22 cellular contexts compared by ENCODE assay signal in the genomic region with DNA sequence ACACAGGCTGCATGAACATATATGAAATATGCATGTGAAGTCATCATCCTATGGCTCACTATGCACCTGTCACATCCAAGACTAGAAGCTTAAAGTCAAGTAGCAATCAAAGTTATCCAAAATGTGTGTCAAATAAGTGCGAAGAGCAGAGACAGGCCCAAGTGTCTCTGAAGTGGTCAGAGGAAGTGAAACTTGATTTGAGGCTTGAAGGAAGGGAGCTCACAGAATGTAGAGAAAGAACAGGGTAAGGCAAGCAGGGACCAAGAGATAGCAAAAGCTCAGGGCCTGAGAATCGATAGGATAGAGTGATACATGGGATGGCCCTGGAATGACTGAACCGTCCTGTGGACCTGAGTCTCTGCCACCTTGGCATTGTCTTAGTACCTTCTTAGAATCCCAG.
"Had no signal": no experiment of that assay in that cellular context is flagged by ENCODE, and none has a peak within 500 bp of the region (broad histone marks: within the 10 kb centered on the region; RNA-seq: fewer than 3 reads in every experiment).

No MANE protein-coding gene starts in this region.

- H3K4me1 Mint-ChIP-seq: activated B cell treated with CpG ODN at 0.5 μM for 24 hours; activated CD4-positive, alpha-beta memory T cell treated with anti-CD3 and anti-CD28 coated beads, Interleukin-2, amount 10 ng/mL, durations not matched to agents 7 days and 5 days; activated CD8-positive, alpha-beta memory T cell treated with anti-CD3 and anti-CD28 coated beads, Interleukin-2, amount 10 ng/mL, durations not matched to agents 7 days and 5 days; activated T-helper 17 cell treated with anti-CD3 and anti-CD28 coated beads, Interleukin-2, amount 50 U/mL, for 72 hours; brain; naive B cell; neural crest cell had no signal

- FAIRE-seq: colon had no signal

- DNase-seq: activated B cell treated with CpG ODN at 0.5 μM for 24 hours; activated CD4-positive, alpha-beta memory T cell treated with anti-CD3 and anti-CD28 coated beads, Interleukin-2, amount 10 ng/mL, durations not matched to agents 7 days and 5 days; activated CD4-positive, alpha-beta T cell treated with anti-CD3 and anti-CD28 coated beads for 4 hours; activated CD8-positive, alpha-beta memory T cell treated with anti-CD3 and anti-CD28 coated beads, Interleukin-2, amount 10 ng/mL, durations not matched to agents 7 days and 5 days; activated naive CD4-positive, alpha-beta T cell treated with Interleukin-2 at 50 U/mL for 16 hours; anterior cingulate cortex; central memory CD4-positive, alpha-beta T cell; dorsolateral prefrontal cortex; foreskin fibroblast; mesenchymal stem cell; mucosa of descending colon; naive B cell; retina; spleen; stimulated activated CD8-positive, alpha-beta memory T cell treated with anti-CD3 and anti-CD28 coated beads, Interleukin-4, amount 100 ng/mL, for 48 hours; stimulated activated naive CD4-positive, alpha-beta T cell treated with Interleukin-2 at 50 U/mL for 16 hours; transverse colon; uterus had no signal

- H3K9me3 ChIP-seq: mucosa of descending colon, spleen, transverse colon, uterus had no signal

- ATAC-seq: activated CD8-positive, alpha-beta memory T cell treated with anti-CD3 and anti-CD28 coated beads, Interleukin-2, amount 10 ng/mL, durations not matched to agents 7 days and 5 days; activated T-helper 17 cell treated with anti-CD3 and anti-CD28 coated beads, Interleukin-2, amount 50 U/mL, for 72 hours; mucosa of descending colon had no signal

- H3K27ac Mint-ChIP-seq: activated B cell treated with CpG ODN at 0.5 μM for 24 hours; activated CD4-positive, alpha-beta memory T cell treated with anti-CD3 and anti-CD28 coated beads, Interleukin-2, amount 10 ng/mL, durations not matched to agents 7 days and 5 days; activated CD8-positive, alpha-beta memory T cell treated with anti-CD3 and anti-CD28 coated beads, Interleukin-2, amount 10 ng/mL, durations not matched to agents 7 days and 5 days; activated T-helper 17 cell treated with anti-CD3 and anti-CD28 coated beads, Interleukin-2, amount 50 U/mL, for 72 hours; brain; naive B cell had no signal

- H3K4me3 Mint-ChIP-seq: activated B cell treated with CpG ODN at 0.5 μM for 24 hours; activated CD4-positive, alpha-beta memory T cell treated with anti-CD3 and anti-CD28 coated beads, Interleukin-2, amount 10 ng/mL, durations not matched to agents 7 days and 5 days; activated CD8-positive, alpha-beta memory T cell treated with anti-CD3 and anti-CD28 coated beads, Interleukin-2, amount 10 ng/mL, durations not matched to agents 7 days and 5 days; activated T-helper 17 cell treated with anti-CD3 and anti-CD28 coated beads, Interleukin-2, amount 50 U/mL, for 72 hours; brain; naive B cell; neural crest cell had no signal

- H3K36me3 Mint-ChIP-seq: activated CD8-positive, alpha-beta memory T cell treated with anti-CD3 and anti-CD28 coated beads, Interleukin-2, amount 10 ng/mL, durations not matched to agents 7 days and 5 days; brain; naive B cell had no signal

- H3K27me3 Mint-ChIP-seq: activated B cell treated with CpG ODN at 0.5 μM for 24 hours; activated CD4-positive, alpha-beta memory T cell treated with anti-CD3 and anti-CD28 coated beads, Interleukin-2, amount 10 ng/mL, durations not matched to agents 7 days and 5 days; activated CD8-positive, alpha-beta memory T cell treated with anti-CD3 and anti-CD28 coated beads, Interleukin-2, amount 10 ng/mL, durations not matched to agents 7 days and 5 days; activated T-helper 17 cell treated with anti-CD3 and anti-CD28 coated beads, Interleukin-2, amount 50 U/mL, for 72 hours; naive B cell had no signal
